ENCODE assay signal across 1 cellular context in the genomic region with DNA sequence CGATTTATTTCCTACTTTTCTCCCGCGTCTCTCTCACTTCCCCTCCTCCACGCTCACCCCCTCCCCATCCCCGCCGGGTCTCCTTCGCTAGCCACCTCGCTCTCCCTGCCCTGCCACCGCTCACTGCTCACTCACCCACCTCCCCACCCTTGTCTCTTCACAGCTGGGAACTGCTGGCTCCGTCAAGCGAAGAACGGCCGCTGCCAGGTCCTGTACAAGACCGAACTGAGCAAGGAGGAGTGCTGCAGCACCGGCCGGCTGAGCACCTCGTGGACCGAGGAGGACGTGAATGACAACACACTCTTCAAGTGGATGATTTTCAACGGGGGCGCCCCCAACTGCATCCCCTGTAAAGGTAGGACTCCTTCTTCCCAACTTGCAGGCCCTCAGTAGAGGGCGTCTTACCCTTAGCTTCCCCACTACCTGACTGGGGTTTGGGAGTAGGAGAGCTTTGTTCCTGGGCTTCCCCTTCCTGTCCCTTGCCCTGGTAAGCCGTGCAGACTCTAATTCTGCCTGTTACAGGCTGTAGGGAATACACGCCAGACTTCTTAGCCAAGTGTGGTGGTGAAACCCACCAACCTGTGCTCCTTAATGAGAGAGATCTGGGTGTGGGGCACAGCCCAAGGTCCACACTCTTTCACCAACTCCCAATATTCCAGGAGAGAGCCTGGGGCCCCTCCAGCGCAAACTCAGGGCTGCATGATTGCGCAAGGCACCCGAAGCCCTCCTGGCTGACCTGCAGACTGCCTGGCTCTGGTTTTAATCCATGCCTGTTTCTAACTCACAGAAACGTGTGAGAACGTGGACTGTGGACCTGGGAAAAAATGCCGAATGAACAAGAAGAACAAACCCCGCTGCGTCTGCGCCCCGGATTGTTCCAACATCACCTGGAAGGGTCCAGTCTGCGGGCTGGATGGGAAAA.
TF ChIP-seq lines count a peak whose summit lies in the region.

No MANE protein-coding gene starts in this region.

TF ChIP-seq in GM23338, 12 proteins besides CTCF, POLR2A, EP300 and RAD21 (continued from another document):
- TF ChIP-seq ZNF331 (CRISPR knock-in tag; IDR thresholded peaks at IDR 0.05; ENCODE audit: low read depth), result no peak
- no peak for TF ChIP-seq EZH2phosphoT487 (IDR thresholded peaks at IDR 0.05; ENCODE audit: unreplicated experiment)
- no peak for TF ChIP-seq POLR2AphosphoS5 (IDR thresholded peaks at IDR 0.05; ENCODE audit: low read depth)
